1 cellular context compared by ENCODE assay signal in genomic region chr9:131101207-131101964, GRCh38.
TF ChIP-seq lines count a peak whose summit lies in the region.

No MANE protein-coding gene starts in this region.

TF ChIP-seq in GM12878, 131 proteins besides CTCF, POLR2A, EP300 and RAD21 (continued from another document):
- TF ChIP-seq ZBTB40 (IDR thresholded peaks at IDR 0.05; ENCODE audit: borderline replicate concordance) (no peak), TCF3 (IDR thresholded peaks at IDR 0.05; ENCODE audit: borderline replicate concordance, insufficient read depth, low read depth, low read length) (no peak), HDAC6 (IDR thresholded peaks at IDR 0.05; ENCODE audit: unreplicated experiment) (no peak), MEF2B (IDR thresholded peaks at IDR 0.05; ENCODE audit: partially characterized antibody, poor library complexity, severe bottlenecking) (no peak), KAT2A (conservative IDR thresholded peaks at IDR 0.05; ENCODE audit: control insufficient read depth, low read depth, low read length) (no peak)
